Comparison of ENCODE assay signal across 8 cellular contexts in the genomic region with DNA sequence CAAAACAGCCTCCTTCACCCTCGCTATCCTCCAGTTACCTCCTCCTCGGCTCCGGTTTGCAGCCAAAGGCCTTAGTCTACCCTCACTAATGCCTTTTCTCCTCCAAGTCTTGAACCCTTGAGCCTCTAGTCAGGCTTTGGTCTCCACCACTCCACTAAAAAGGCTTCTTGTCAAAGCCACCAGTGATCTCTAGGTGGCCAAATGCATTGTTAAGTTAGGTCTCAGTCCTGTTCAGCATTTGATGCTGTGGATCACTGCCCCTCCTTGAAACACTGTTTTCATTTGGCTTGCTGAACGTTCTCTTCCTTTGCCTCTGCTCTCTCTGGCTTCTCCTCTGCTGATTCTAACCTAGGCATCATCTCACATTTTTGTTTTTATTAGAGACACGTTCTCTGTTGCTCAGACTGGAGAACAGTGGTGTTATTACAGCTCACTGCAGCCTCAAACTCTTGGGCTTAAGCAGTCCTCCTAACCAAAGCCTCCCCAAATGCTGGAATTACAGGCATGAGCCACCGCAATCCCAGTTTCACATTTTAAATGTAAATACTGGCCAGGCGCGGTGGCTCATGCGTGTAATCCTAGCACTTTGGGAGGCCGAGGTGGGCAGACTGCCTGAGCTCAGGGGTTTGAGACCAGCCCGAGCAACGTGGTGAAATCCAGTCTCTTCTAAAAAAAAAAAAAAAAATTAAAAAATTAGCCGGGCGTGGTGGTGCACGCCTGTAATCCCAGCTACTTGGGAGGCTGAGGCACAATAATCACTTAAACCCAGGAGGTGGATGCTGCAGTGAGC. TPM values are rescaled to one million over a fixed set of nuclear protein-coding genes. Genes with fewer than 3 reads are reported as not detected.
DNase-seq lines count a peak whose midpoint lies in the region; ATAC-seq and TF ChIP-seq lines count a peak whose summit lies in the region.

No MANE protein-coding gene starts in this region.

- no peak for TF ChIP-seq POLR2A in spleen (IDR thresholded peaks at IDR 0.05)

- WGBS in spleen, 5 donors, result 88 to 92% (median 90%) methylated on average over 15 of the region's 15 CpGs

- peak; percentile 6 for ATAC-seq in GM21528 (IDR thresholded peaks at IDR 0.05; ENCODE audit: low FRiP score, unreplicated experiment)
- no peak for ATAC-seq in activated CD4-positive, CD25-positive, alpha-beta regulatory T cell treated with anti-CD3 and anti-CD28 coated beads, Interleukin-2, amount 50 U/mL, for 24 hours

- H3K36me3 ChIP-seq in SJSA1 (peaks cover 22% of the 10 kb centered on the region), spleen (peaks cover 0 to 36% (median 11%) of the 10 kb centered on the region in 6 donors)

- H3K9me3 ChIP-seq in SJSA1 (replicated peaks), result no peaks in the 10 kb centered on the region
- no peaks in the 10 kb centered on the region for H3K9me3 ChIP-seq in spleen

- H3K27me3 ChIP-seq in SJSA1 (replicated peaks) (no peaks in the 10 kb centered on the region), spleen (replicated peaks in 1 of 7) (peaks cover 0 to 3% (median 0%) of the 10 kb centered on the region in 7 donors)

- intact Hi-C loops in spleen (cut with DNase I; ENCODE audit: low total_unique reads), result loop anchor here (10.0 kb wide), 1 partner anchor 60 kb away; the partner anchor contains the start of genes APOBR and CLN3

- H3K4me3 ChIP-seq in SJSA1 (peak overlapping the region; percentile 62), fibroblast of villous mesenchyme (ENCODE audit: low read depth, low read length) (peak overlapping the region; percentile 59), spleen (peak overlapping the region; percentile 51 to 81 (median 59))

- peaks cover 6% of the 10 kb centered on the region for H3K4me1 ChIP-seq in SJSA1 (replicated peaks)
- H3K4me1 ChIP-seq in spleen, result peaks cover 8 to 45% (median 31%) of the 10 kb centered on the region in 6 donors

- TF ChIP-seq CTCF in fibroblast of villous mesenchyme (IDR thresholded peaks at IDR 0.05; ENCODE audit: insufficient read depth, low read depth, low read length), result no peak
- TF ChIP-seq CTCF in spleen (IDR thresholded peaks at IDR 0.05 in 8 of 11, conservative IDR thresholded peaks at IDR 0.05 in 3 of 11), result no peak
- TF ChIP-seq CTCF in GM10266 (IDR thresholded peaks at IDR 0.05; ENCODE audit: control insufficient read depth, insufficient read depth, low read depth, missing control alignments), result no peak

- DNase-seq in SJSA1 (ENCODE audit: low read depth in 1 of 2, low spot score in 2 of 2), result no peak
- DNase-seq in fibroblast of villous mesenchyme (ENCODE audit: low read depth), result no peak
- DNase-seq in spleen, result peak; percentile 77
- no peak for DNase-seq in GM10266 (ENCODE audit: extremely low spot score)
- no peak for DNase-seq in germinal center (ENCODE audit: low spot score)
- no peak for DNase-seq in NCI-H1105 treated with DMSO at 0.1 percent for 48 hours (lab: John Stamatoyannopoulos, UW)

- H3K27ac ChIP-seq in SJSA1, result no peak overlapping the region
- peak overlapping the region; percentile 97 to 99 (median 98) for H3K27ac ChIP-seq in spleen

RNA-seq across cellular contexts. Expression of gene SGF29, which starts 1.1 kb away (rescaled TPM):
- 20.2 and 20.6 TPM in 2 replicates for total RNA-seq in SJSA1 (2014; rRNA removed; shearing (Covaris generic))
- 10.0 and 11.2 TPM in 2 replicates for total RNA-seq in fibroblast of villous mesenchyme
- total RNA-seq in spleen, result 10 to 100 TPM; 22.9 to 35.1 (median 26.7) TPM
- 10 to 100 TPM; 27.2 to 31.7 (median 27.8) TPM for polyA plus RNA-seq in spleen

RNA-seq across cellular contexts. Expression of gene NUPR1, which starts 16.1 kb away (rescaled TPM):
- total RNA-seq in SJSA1 (2014; rRNA removed; shearing (Covaris generic)), result 0.16 and 0.92 TPM in 2 replicates
- total RNA-seq in fibroblast of villous mesenchyme (8.2 and 27.7 TPM in 2 replicates), spleen (10 to 100 TPM in 5 of 7 donors, 1 to 10 TPM in 2; 2.7 to 29.8 (median 16.1) TPM)
- polyA plus RNA-seq in spleen, result 10 to 100 TPM; 16.4 to 53.7 (median 28.4) TPM

RNA-seq across cellular contexts. Expression of gene SULT1A2, which starts 42.0 kb away (rescaled TPM):
- total RNA-seq in SJSA1 (2014; rRNA removed; shearing (Covaris generic)), result not detected in 2 replicates
- total RNA-seq in fibroblast of villous mesenchyme (under 0.01 TPM in 1 of 2 replicates, not detected in the other), spleen (1 to 10 TPM; 2.0 to 9.4 (median 5.5) TPM)
- polyA plus RNA-seq in spleen, result 1 to 10 TPM; 1.3 to 3.9 (median 1.7) TPM

RNA-seq across cellular contexts. Expression of gene IL27, which starts 48.2 kb away (rescaled TPM):
- not detected in 2 replicates for total RNA-seq in SJSA1 (2014; rRNA removed; shearing (Covaris generic))
- total RNA-seq in fibroblast of villous mesenchyme, result not detected in 2 replicates
- total RNA-seq in spleen, result 1 to 10 TPM in 5 of 7 donors, under 1 TPM in 1, not detected in 1; 0.79 to 3.9 (median 1.7) TPM
- 1 to 10 TPM in 1 of 3 donors, under 1 TPM in 2; 0.15 to 1.6 (median 0.61) TPM for polyA plus RNA-seq in spleen

RNA-seq across cellular contexts. Expression of gene SULT1A1, which starts 55.0 kb away (rescaled TPM):
- total RNA-seq in SJSA1 (2014; rRNA removed; shearing (Covaris generic)), result 0.79 TPM in 1 of 2 replicates, not detected in the other
- total RNA-seq in fibroblast of villous mesenchyme (under 0.01 and 1.6 TPM in 2 replicates), spleen (100 to 1,000 TPM in 4 of 7 donors, 10 to 100 TPM in 3; 35.2 to 184 (median 124) TPM)
- polyA plus RNA-seq in spleen, result 10 to 100 TPM; 42.5 to 56.6 (median 49.0) TPM
